8 cellular contexts compared by ENCODE assay signal in genomic region chr4:11480683-11481082, GRCh38. TPM values are rescaled to one million over a fixed set of nuclear protein-coding genes. Genes with fewer than 3 reads are reported as not detected.
DNase-seq lines count a peak whose midpoint lies in the region; ATAC-seq, FAIRE-seq and TF ChIP-seq lines count a peak whose summit lies in the region.

No MANE protein-coding gene starts in this region.

- H3K27ac Mint-ChIP-seq in CD14-positive monocyte = no peak overlapping the region
- no peak overlapping the region for H3K27ac Mint-ChIP-seq in activated T-helper 2 cell treated with anti-CD3 and anti-CD28 coated beads, Interferon-gamma antibody, Interleukin-2, Interleukin-4, amounts not matched to agents 10 μg/mL and 5 μg/mL and 100 μg/mL, durations not matched to agents 14 hours and 24 hours and 36 hours

- H3K36me3 ChIP-seq in GM12878 (ENCODE audit: control insufficient read depth in 2 of 2, insufficient read depth in 2 of 2, low read length in 1 of 2) = no peaks in the 10 kb centered on the region

- CTCF ChIA-PET in GM12878 (lab: Yijun Ruan, JAX) = interaction anchor here (1.5 kb wide), 1 partner anchor 9 kb away, joined by 3 read pairs; no protein-coding TSS in a partner anchor

- no peak for TF ChIP-seq EP300 in GM12878 (IDR thresholded peaks at IDR 0.05; ENCODE audit: borderline replicate concordance in 1 of 2, control insufficient read depth in 1 of 2, low read depth in 2 of 2, low read length in 2 of 2)

- peaks cover 0 to 3% (median 0%) of the 10 kb centered on the region in 3 donors for H3K27me3 Mint-ChIP-seq in CD14-positive monocyte (ENCODE audit: low read depth in 3 of 3)
- H3K27me3 Mint-ChIP-seq in activated T-helper 2 cell treated with anti-CD3 and anti-CD28 coated beads, Interferon-gamma antibody, Interleukin-2, Interleukin-4, amounts not matched to agents 10 μg/mL and 5 μg/mL and 100 μg/mL, durations not matched to agents 14 hours and 24 hours and 36 hours (ENCODE audit: low read depth) = peaks cover 2% of the 10 kb centered on the region

- 21% methylated on average over 2 of the region's 2 CpGs for WGBS in GM12878 (ENCODE audit: insufficient coverage, insufficient replicate concordance, low lambda C conversion rate, missing lambda C conversion rate)

- no peak for TF ChIP-seq POLR2A in GM12878 (IDR thresholded peaks at IDR 0.05; ENCODE audit: low read depth, low read length)

- SMC1A ChIA-PET in GM12878 (lab: Charles Lee; ENCODE audit: uncharacterized antibody, unreplicated experiment) = interaction anchor here (0.9 to 1.1 kb wide), 2 partner anchors 9 to 15 kb away, joined by 3 read pairs; no protein-coding TSS in a partner anchor

- no peak overlapping the region for H3K4me3 ChIP-seq in GM12878

- RAD21 ChIA-PET in GM12878 (lab: Charles Lee; ENCODE audit: unreplicated experiment) = no interaction called here

- no peak overlapping the region for H3K4me2 ChIP-seq in GM12878 (ENCODE audit: control insufficient read depth, insufficient read depth)

- H3K4me1 ChIP-seq in GM12878 (ENCODE audit: control insufficient read depth, insufficient read depth, low read length) = peaks cover 5% of the 10 kb centered on the region

- no TSS peak for BruUV-seq in GM12878 (replicated peaks; lab: Mats Ljungman, UMichigan)

- no peaks in the 10 kb centered on the region for H3K27me3 ChIP-seq in GM12878 (replicated peaks in 1 of 2; ENCODE audit: control insufficient read depth in 2 of 2, insufficient read depth in 2 of 2, low read length in 1 of 2)

- no peaks in the 10 kb centered on the region for H3K9me3 ChIP-seq in GM12878 (replicated peaks; ENCODE audit: control insufficient read depth, insufficient read depth, low read length)

- H3K4me1 Mint-ChIP-seq in CD14-positive monocyte = peaks cover 3% of the 10 kb centered on the region
- H3K4me1 Mint-ChIP-seq in activated T-helper 2 cell treated with anti-CD3 and anti-CD28 coated beads, Interferon-gamma antibody, Interleukin-2, Interleukin-4, amounts not matched to agents 10 μg/mL and 5 μg/mL and 100 μg/mL, durations not matched to agents 14 hours and 24 hours and 36 hours (ENCODE audit: low read depth) = peaks cover 14% of the 10 kb centered on the region

- TF ChIP-seq RAD21 in GM12878 (IDR thresholded peaks at IDR 0.05; ENCODE audit: insufficient read depth, low read depth, low read length) = no peak

- ATAC-seq in GM19452 (IDR thresholded peaks at IDR 0.05; ENCODE audit: unreplicated experiment) = peak; percentile 85
- peak; percentile 90 for ATAC-seq in HG03457 (IDR thresholded peaks at IDR 0.05; ENCODE audit: unreplicated experiment)
- peak; percentile 86 for ATAC-seq in GM12878
- peak; percentile 81 for ATAC-seq in stimulated activated naive CD8-positive, alpha-beta T cell treated with anti-CD3 and anti-CD28 coated beads, Interleukin-15, Interleukin-2, amounts not matched to agents 100 U/mL and 50 U/mL, for 24 hours

- in situ Hi-C loops in GM12878 (cut with MboI) = no loop called here

- no peak overlapping the region for H3K4me3 Mint-ChIP-seq in CD14-positive monocyte
- no peak overlapping the region for H3K4me3 Mint-ChIP-seq in activated T-helper 2 cell treated with anti-CD3 and anti-CD28 coated beads, Interferon-gamma antibody, Interleukin-2, Interleukin-4, amounts not matched to agents 10 μg/mL and 5 μg/mL and 100 μg/mL, durations not matched to agents 14 hours and 24 hours and 36 hours (ENCODE audit: low read depth)

- H3K9me3 Mint-ChIP-seq in CD14-positive monocyte = peaks cover 0 to 4% (median 1%) of the 10 kb centered on the region in 7 donors
- peaks cover 7% of the 10 kb centered on the region for H3K9me3 Mint-ChIP-seq in activated T-helper 2 cell treated with anti-CD3 and anti-CD28 coated beads, Interferon-gamma antibody, Interleukin-2, Interleukin-4, amounts not matched to agents 10 μg/mL and 5 μg/mL and 100 μg/mL, durations not matched to agents 14 hours and 24 hours and 36 hours

- no peak for TF ChIP-seq CTCF in CD14-positive monocyte (IDR thresholded peaks at IDR 0.05)
- TF ChIP-seq CTCF in GM12878 (IDR thresholded peaks at IDR 0.05 in 2 of 3, conservative IDR thresholded peaks at IDR 0.05 in 1 of 3; ENCODE audit: control insufficient read depth in 2 of 3, extremely low read depth in 1 of 3, insufficient read depth in 1 of 3, low read depth in 3 of 3, low read length in 3 of 3) = no peak

- H3K36me3 Mint-ChIP-seq in CD14-positive monocyte = peaks cover 0 to 2% of the 10 kb centered on the region in 2 donors
- no peaks in the 10 kb centered on the region for H3K36me3 Mint-ChIP-seq in activated T-helper 2 cell treated with anti-CD3 and anti-CD28 coated beads, Interferon-gamma antibody, Interleukin-2, Interleukin-4, amounts not matched to agents 10 μg/mL and 5 μg/mL and 100 μg/mL, durations not matched to agents 14 hours and 24 hours and 36 hours (ENCODE audit: low read depth)

- H3K79me2 ChIP-seq in GM12878 (ENCODE audit: control insufficient read depth, insufficient read depth, low read length) = no peaks in the 10 kb centered on the region

- FAIRE-seq in GM12878 (lab: Jason Lieb, UNC) = peak; percentile 90

- no peak overlapping the region for H3K27ac ChIP-seq in GM12878 (ENCODE audit: control insufficient read depth, insufficient read depth)

- peak; percentile 91 for DNase-seq in CD14-positive monocyte (ENCODE audit: low spot score)
- DNase-seq in GM12878 (ENCODE audit: low read depth, low spot score) = no peak
- no peak for DNase-seq in stimulated activated naive CD8-positive, alpha-beta T cell treated with anti-CD3 and anti-CD28 coated beads, Interleukin-15, Interleukin-2, amounts not matched to agents 100 U/mL and 50 U/mL, for 24 hours
- no peak for DNase-seq in NCI-H510A (lab: John Stamatoyannopoulos, UW)
- DNase-seq in activated T-helper 2 cell treated with anti-CD3 and anti-CD28 coated beads, Interferon-gamma antibody, Interleukin-2, Interleukin-4, amounts not matched to agents 10 μg/mL and 5 μg/mL and 100 μg/mL, durations not matched to agents 14 hours and 24 hours and 36 hours (ENCODE audit: low spot score) = no peak
- no peak for DNase-seq in GM03348 (ENCODE audit: low spot score)

- POLR2A ChIA-PET in GM12878 (lab: Charles Lee) = no interaction called here

- intact Hi-C loops in CD14-positive monocyte (cut with micrococcal nuclease) = loop anchor here (10.0 kb wide), 2 partner anchors 526 to 634 kb away; no protein-coding TSS in a partner anchor
- intact Hi-C loops in GM12878 (cut with micrococcal nuclease; ENCODE audit: unreplicated experiment) = no loop called here
- intact Hi-C loops in activated T-helper 2 cell treated with anti-CD3 and anti-CD28 coated beads, Interferon-gamma antibody, Interleukin-2, Interleukin-4, amounts not matched to agents 10 μg/mL and 5 μg/mL and 100 μg/mL, durations not matched to agents 14 hours and 24 hours and 36 hours (cut with micrococcal nuclease) = loop anchor here (1.0 to 5.0 kb wide), 3 partner anchors 9 to 758 kb away; no protein-coding TSS in a partner anchor

- no peak overlapping the region for H3K9ac ChIP-seq in GM12878 (ENCODE audit: control insufficient read depth, insufficient read depth, low read length)

- H2AFZ ChIP-seq in GM12878 (ENCODE audit: control insufficient read depth, low read depth, low read length) = no peak overlapping the region

- no peaks in the 10 kb centered on the region for H4K20me1 ChIP-seq in GM12878 (ENCODE audit: control insufficient read depth, insufficient read depth)

TF ChIP-seq in GM12878, 131 proteins besides CTCF, POLR2A, EP300 and RAD21 (continues in another document):
- TF ChIP-seq SMAD1 (IDR thresholded peaks at IDR 0.05; ENCODE audit: low read depth, partially characterized antibody) (no peak), ATF3 (IDR thresholded peaks at IDR 0.05; ENCODE audit: borderline replicate concordance, extremely low read depth, low read depth, low read length) (no peak), MTA2 (IDR thresholded peaks at IDR 0.05; ENCODE audit: low read depth) (no peak), MEF2A (IDR thresholded peaks at IDR 0.05; ENCODE audit: insufficient read depth, low read depth, low read length) (no peak), KDM1A (IDR thresholded peaks at IDR 0.05; ENCODE audit: borderline replicate concordance) (no peak)
- TF ChIP-seq, protein P1, sequence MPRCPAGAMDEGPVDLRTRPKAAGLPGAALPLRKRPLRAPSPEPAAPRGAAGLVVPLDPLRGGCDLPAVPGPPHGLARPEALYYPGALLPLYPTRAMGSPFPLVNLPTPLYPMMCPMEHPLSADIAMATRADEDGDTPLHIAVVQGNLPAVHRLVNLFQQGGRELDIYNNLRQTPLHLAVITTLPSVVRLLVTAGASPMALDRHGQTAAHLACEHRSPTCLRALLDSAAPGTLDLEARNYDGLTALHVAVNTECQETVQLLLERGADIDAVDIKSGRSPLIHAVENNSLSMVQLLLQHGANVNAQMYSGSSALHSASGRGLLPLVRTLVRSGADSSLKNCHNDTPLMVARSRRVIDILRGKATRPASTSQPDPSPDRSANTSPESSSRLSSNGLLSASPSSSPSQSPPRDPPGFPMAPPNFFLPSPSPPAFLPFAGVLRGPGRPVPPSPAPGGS (IDR thresholded peaks at IDR 0.05; ENCODE audit: borderline replicate concordance, insufficient read depth, low read depth, low read length, poor library complexity, severe bottlenecking) = no peak

RNA-seq across cellular contexts. Expression of gene HS3ST1, which starts 52.0 kb away (rescaled TPM):
- polyA plus RNA-seq in CD14-positive monocyte (under 1 TPM in 1 of 2 donors, not detected in 1; 0.02 TPM), GM12878 (2011; rRNA removed) (0.42 and 0.65 TPM in 2 replicates), GM12878 (2014; fragmentation: Illumina TruSeq; extraction: Trizol) (0.02 and 0.03 TPM in 2 replicates), GM12878 (2014; fragmentation: Nextera tagmentation; extraction: Ambion mirVana) (under 1 TPM; 0.03 to 0.05 TPM), GM12878 (2014; rRNA removed) (0.12 and 0.22 TPM in 2 replicates), GM12878 (2016; fragmentation: Nextera tagmentation; extraction: Ambion mirVana) (under 1 TPM; 0.15 to 0.35 TPM)
- not detected in 2 replicates for total RNA-seq in GM12878 (2013; cell fraction: nucleolus; rRNA removed)
- total RNA-seq in GM12878 (2014; rRNA removed) (0.11 and 0.34 TPM in 2 replicates), GM12878 (2014; rRNA removed; fragmentation: Illumina TruSeq; extraction: Trizol) (0.04 and 0.09 TPM in 2 replicates), GM12878 (2021) (0.18 and 0.80 TPM in 2 replicates)
- polyA plus RNA-seq in GM12878 (2011; ENCODE audit: low read depth) = not detected
- polyA plus RNA-seq in GM12878 (2011; cell fraction: cytosol; rRNA removed) = 0.69 and 2.3 TPM in 2 replicates
- polyA plus RNA-seq in GM12878 (2011; cell fraction: nucleus; rRNA removed) = 2.6 and 3.2 TPM in 2 replicates
- polyA plus RNA-seq in GM12878 (2012) = 0.08 and 0.41 TPM in 2 replicates
- polyA minus RNA-seq in GM12878 (2011; rRNA and poly(A)+ RNA removed) = 0.80 and 1.0 TPM in 2 replicates
- 1.3 and 3.0 TPM in 2 replicates for polyA minus RNA-seq in GM12878 (2011; cell fraction: cytosol; rRNA and poly(A)+ RNA removed)
- 0.73 and 2.4 TPM in 2 replicates for polyA minus RNA-seq in GM12878 (2011; cell fraction: nucleus; rRNA and poly(A)+ RNA removed)
- total RNA-seq in activated T-helper 2 cell treated with anti-CD3 and anti-CD28 coated beads, Interferon-gamma antibody, Interleukin-2, Interleukin-4, amounts not matched to agents 10 μg/mL and 5 μg/mL and 100 μg/mL, durations not matched to agents 14 hours and 24 hours and 36 hours = 2.0 and 2.5 TPM in 2 replicates
